In genomic region chr15:50627351-50628055, GRCh38 we compare ENCODE assay signal across 2 cellular contexts.
TF ChIP-seq lines count a peak whose summit lies in the region.

No MANE protein-coding gene starts in this region.

TF ChIP-seq in IMR-90, 13 proteins besides CTCF, POLR2A, EP300 and RAD21 (continued from another document):
- TF ChIP-seq ELK1 (IDR thresholded peaks at IDR 0.05; ENCODE audit: borderline replicate concordance, low read depth, low read length) = no peak

TF ChIP-seq in WTC11, 78 proteins besides CTCF, POLR2A, EP300 and RAD21:
- TF ChIP-seq PRDM15 (CRISPR knock-in tag; IDR thresholded peaks at IDR 0.05) = no peak
- no peak for TF ChIP-seq ZNF138 (CRISPR knock-in tag; conservative IDR thresholded peaks at IDR 0.05)
- TF ChIP-seq NFYB (CRISPR knock-in tag; conservative IDR thresholded peaks at IDR 0.05; ENCODE audit: low read depth) = no peak
- TF ChIP-seq IRF1 (CRISPR knock-in tag; IDR thresholded peaks at IDR 0.05) = no peak
